In the genomic region with DNA sequence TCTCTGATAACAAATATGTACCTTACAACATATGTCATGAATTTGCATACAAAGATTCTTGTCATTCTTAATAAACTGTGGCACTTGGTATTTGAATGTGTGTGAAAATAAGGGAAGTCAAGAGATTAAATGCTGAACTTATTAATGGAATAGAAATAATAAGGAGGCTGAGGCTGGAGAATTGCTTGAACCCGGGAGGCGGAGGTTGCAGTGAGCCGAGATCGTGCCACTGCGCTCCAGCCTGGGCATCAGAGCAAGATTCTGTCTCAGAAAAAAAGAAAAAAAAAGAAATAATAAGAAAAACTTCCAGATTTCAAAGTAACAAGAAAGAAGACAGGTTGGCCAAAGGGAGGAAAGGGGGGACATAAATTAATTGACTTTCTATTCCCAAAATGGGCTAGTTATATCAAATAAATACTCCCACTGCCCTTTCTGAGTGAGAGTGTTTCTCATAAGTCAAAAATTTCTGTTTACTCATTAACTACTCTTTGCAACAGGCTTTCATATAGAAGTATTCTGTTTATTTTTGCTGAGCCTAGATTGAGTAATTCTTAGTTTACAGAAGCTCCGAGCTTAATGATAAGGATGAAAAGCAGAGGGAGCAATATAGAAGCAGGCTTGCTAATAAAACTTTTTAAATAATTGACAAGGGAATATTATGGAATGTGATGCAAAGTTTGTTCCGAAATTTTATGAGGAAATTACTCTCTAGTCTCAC, we compare ENCODE assay signal across 27 cellular contexts. TPM values are rescaled to one million over a fixed set of nuclear protein-coding genes. Genes with fewer than 3 reads are reported as not detected.
"Had no signal": no experiment of that assay in that cellular context is flagged by ENCODE, and none has a peak within 500 bp of the region (broad histone marks: within the 10 kb centered on the region; RNA-seq: fewer than 3 reads in every experiment).

No MANE protein-coding gene starts in this region.

- H3K4me3 ChIP-seq: coronary artery, gastroesophageal sphincter, heart right ventricle, lung, tibial artery had no signal

- H3K9me3 ChIP-seq: gastroesophageal sphincter, heart right ventricle, neutrophil, tibial artery had no signal

- H3K79me2 ChIP-seq: parathyroid adenoma had no signal

- H3K27me3 ChIP-seq: brain microvascular endothelial cell, neutrophil, tibial artery had no signal

- H3K36me3 ChIP-seq: brain microvascular endothelial cell, gastroesophageal sphincter, heart right ventricle, neutrophil, tibial artery had no signal

- H3K9ac ChIP-seq: parathyroid adenoma had no signal

- FAIRE-seq: urothelium cell line had no signal

- ATAC-seq: activated naive CD8-positive, alpha-beta T cell treated with anti-CD3 and anti-CD28 coated beads, Interleukin-2, amount 50 U/mL, for 24 hours; activated T-cell treated with anti-CD3 and anti-CD28 coated beads, Interleukin-2, amount 50 U/mL, for 4 hours; gastroesophageal sphincter; heart right ventricle; left cardiac atrium; natural killer cell treated with Interleukin-12 subunit alpha and Interleukin-12 subunit beta and Interleukin-15 and Interleukin-18, amount 100 ng/mL, for 72 hours had no signal

- H2AFZ ChIP-seq: parathyroid adenoma had no signal

- DNase-seq: activated CD4-positive, alpha-beta T cell treated with anti-CD3 and anti-CD28 coated beads, Interleukin-2, amount 10 ng/mL, durations not matched to agents 24 days and 14 days; activated CD8-positive, alpha-beta memory T cell treated with anti-CD3 and anti-CD28 coated beads, Interleukin-2, amount 50 U/mL, for 4 hours; activated naive CD4-positive, alpha-beta T cell treated with anti-CD3 and anti-CD28 coated beads for 36 hours; activated naive CD8-positive, alpha-beta T cell treated with anti-CD3 and anti-CD28 coated beads, Interleukin-2, amount 50 U/mL, for 24 hours; activated T-cell treated with anti-CD3 and anti-CD28 coated beads, Interleukin-2, amount 50 U/mL, for 4 hours; aorta; brain microvascular endothelial cell; effector CD4-positive, alpha-beta T cell; heart right ventricle; immature natural killer cell; left cardiac atrium; stimulated activated CD4-positive, alpha-beta T cell treated with anti-CD3 and anti-CD28 coated beads, Interleukin-12 subunit alpha, Interleukin-12 subunit beta, amount 100 ng/mL, for 4 hours; stimulated activated CD4-positive, alpha-beta T cell treated with anti-CD3 and anti-CD28 coated beads, Interleukin-1b, Interleukin-23, amount 100 ng/mL, for 48 hours; stimulated activated CD8-positive, alpha-beta memory T cell treated with anti-CD3 and anti-CD28 coated beads, Interleukin-4, amount 100 ng/mL, for 48 hours; stimulated activated naive CD4-positive, alpha-beta T cell; SW 1271; tibial artery had no signal

- H3K4me1 ChIP-seq: gastroesophageal sphincter, parathyroid adenoma had no signal

- H3K27ac ChIP-seq: brain microvascular endothelial cell, coronary artery, gastroesophageal sphincter, heart right ventricle, neutrophil, parathyroid adenoma, tibial artery had no signal

RNA-seq across cellular contexts. Expression of a gene that starts 25.6 kb away (rescaled TPM):
- total RNA-seq: activated CD4-positive, alpha-beta T cell treated with anti-CD3 and anti-CD28 coated beads, Interleukin-2, amount 10 ng/mL, durations not matched to agents 24 days and 14 days; activated naive CD4-positive, alpha-beta T cell treated with anti-CD3 and anti-CD28 coated beads for 36 hours; aorta; gastroesophageal sphincter; mesothelial cell of epicardium; natural killer cell treated with Interleukin-12 subunit alpha and Interleukin-12 subunit beta and Interleukin-15 and Interleukin-18, amount 100 ng/mL, for 72 hours; T-helper 2 cell treated with Interferon-gamma antibody and Interleukin-4, amounts not matched to agents 100 ng/mL and 5 ng/mL, for 36 hours had no signal
- polyA plus RNA-seq: aorta, esophagus, immature natural killer cell had no signal
